Comparison of ENCODE assay signal across 1 cellular context in the genomic region with DNA sequence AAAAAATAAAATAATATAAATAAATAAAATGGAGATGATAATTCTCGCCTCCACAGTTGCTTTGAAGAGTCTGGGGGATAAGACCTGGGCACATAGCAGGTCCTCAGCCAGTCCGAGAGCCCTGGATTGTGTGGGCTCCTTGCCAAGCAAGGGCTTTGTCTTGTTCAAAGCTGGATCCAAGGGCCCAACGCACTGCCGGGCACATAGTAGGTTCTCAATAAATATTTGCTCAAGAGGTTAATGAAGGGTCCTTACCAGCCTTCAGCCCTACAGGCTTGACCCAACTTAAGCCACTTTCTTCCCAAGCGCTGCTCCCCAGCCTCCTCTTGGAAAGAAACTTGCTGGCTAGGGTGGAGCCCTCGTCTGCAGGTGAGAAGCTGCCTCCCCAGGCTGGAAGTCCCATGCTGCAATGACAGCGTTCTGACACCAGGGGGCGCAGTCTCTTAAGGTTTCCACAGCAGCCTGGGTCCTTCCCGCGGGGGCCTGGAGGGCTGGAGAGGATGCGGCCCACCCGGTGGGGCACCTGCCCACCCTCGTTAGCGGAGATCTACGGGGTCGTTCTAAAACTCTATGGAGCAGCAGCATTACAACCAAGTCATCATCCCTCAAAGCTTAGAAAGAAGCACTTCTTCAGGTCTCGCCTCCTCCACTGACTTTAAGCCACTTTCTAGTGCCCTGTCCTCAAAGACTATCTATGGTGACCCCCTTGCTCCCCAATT.
TF ChIP-seq lines count a peak whose summit lies in the region.

No MANE protein-coding gene starts in this region.

TF ChIP-seq in A549, 52 proteins besides CTCF, POLR2A, EP300 and RAD21 (continued from another document):
- TF ChIP-seq, protein P1, sequence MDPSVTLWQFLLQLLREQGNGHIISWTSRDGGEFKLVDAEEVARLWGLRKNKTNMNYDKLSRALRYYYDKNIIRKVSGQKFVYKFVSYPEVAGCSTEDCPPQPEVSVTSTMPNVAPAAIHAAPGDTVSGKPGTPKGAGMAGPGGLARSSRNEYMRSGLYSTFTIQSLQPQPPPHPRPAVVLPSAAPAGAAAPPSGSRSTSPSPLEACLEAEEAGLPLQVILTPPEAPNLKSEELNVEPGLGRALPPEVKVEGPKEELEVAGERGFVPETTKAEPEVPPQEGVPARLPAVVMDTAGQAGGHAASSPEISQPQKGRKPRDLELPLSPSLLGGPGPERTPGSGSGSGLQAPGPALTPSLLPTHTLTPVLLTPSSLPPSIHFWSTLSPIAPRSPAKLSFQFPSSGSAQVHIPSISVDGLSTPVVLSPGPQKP (IDR thresholded peaks at IDR 0.05; ENCODE audit: low read depth, low read length) = no peak
- no peak for TF ChIP-seq HMGXB4 (CRISPR knock-in tag; IDR thresholded peaks at IDR 0.05; ENCODE audit: borderline replicate concordance)
- TF ChIP-seq GATA3 (IDR thresholded peaks at IDR 0.05; ENCODE audit: borderline replicate concordance) = no peak
- TF ChIP-seq SMC3 (IDR thresholded peaks at IDR 0.05) = peak; percentile 96
- no peak for TF ChIP-seq FOSL2 (IDR thresholded peaks at IDR 0.05)
- no peak for TF ChIP-seq FOSL2 (CRISPR knock-in tag; IDR thresholded peaks at IDR 0.05)
- no peak for TF ChIP-seq NPAS2 (CRISPR knock-in tag; IDR thresholded peaks at IDR 0.05; ENCODE audit: borderline replicate concordance)
- TF ChIP-seq KDM5A (IDR thresholded peaks at IDR 0.05) = no peak
TF ChIP-seq in A549: peak in this region for 2.
